Comparison of ENCODE assay signal across 16 cellular contexts in the genomic region with DNA sequence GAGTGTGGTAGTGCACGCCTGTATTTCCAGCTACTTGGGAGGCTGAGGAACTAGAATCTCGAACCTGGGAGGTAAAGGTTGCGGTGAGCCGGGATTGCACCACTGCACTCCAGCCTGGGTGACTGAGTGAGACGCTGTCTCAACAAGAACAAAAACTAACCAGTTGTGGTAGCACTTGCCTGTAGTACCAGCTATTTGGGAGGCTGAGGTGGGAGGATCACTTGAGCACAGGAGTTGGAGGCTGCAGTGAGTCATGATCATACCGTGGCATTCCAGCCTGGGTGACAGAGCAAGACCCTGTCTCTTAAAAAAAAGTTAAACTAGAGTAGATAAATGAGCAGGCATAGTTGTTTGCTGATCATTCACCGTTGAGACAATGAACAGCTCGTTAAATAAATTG. TPM values are rescaled to one million over a fixed set of nuclear protein-coding genes. Genes with fewer than 3 reads are reported as not detected.
A peak's percentile ranks its signal among the peaks of the same experiment; 100 is the strongest.
DNase-seq lines count a peak whose midpoint lies in the region; ATAC-seq, FAIRE-seq and TF ChIP-seq lines count a peak whose summit lies in the region.
"Had no signal": no experiment of that assay in that cellular context is flagged by ENCODE, and none has a peak within 500 bp of the region (broad histone marks: within the 10 kb centered on the region; RNA-seq: fewer than 3 reads in every experiment).

No MANE protein-coding gene starts in this region.

- H3K27ac ChIP-seq in OCI-LY7 (ENCODE audit: low read depth, low read length, poor library complexity, severe bottlenecking) (peak overlapping the region; percentile 97), K562 (ENCODE audit: extremely low read depth, low read depth, low read length) (no peak overlapping the region)

- H3K4me2 ChIP-seq in OCI-LY7 (ENCODE audit: low read length): peak overlapping the region; percentile 100
- H3K4me2 ChIP-seq in K562 (ENCODE audit: insufficient read depth, low read length): no peak overlapping the region

- CTCF ChIA-PET in Caco-2 (lab: Charles Lee): no interaction called here
- CTCF ChIA-PET in OCI-LY7 (lab: Charles Lee; ENCODE audit: unreplicated experiment): no interaction called here
- CTCF ChIA-PET in K562 (lab: Yijun Ruan, JAX; ENCODE audit: low intra/inter-chr PET ratio): no interaction called here

- no peak for TF ChIP-seq CTCF in Caco-2 (IDR thresholded peaks at IDR 0.05; ENCODE audit: insufficient read depth in 1 of 2, low read depth in 1 of 2, low read length in 1 of 2, severe bottlenecking in 1 of 2, unreplicated experiment in 1 of 2)
- no peak for TF ChIP-seq CTCF in OCI-LY7 (conservative IDR thresholded peaks at IDR 0.05; ENCODE audit: low read length)
- TF ChIP-seq CTCF in K562 (IDR thresholded peaks at IDR 0.05 in 2 of 3, conservative IDR thresholded peaks at IDR 0.05 in 1 of 3; ENCODE audit: insufficient read depth in 2 of 3, low read depth in 1 of 3, low read length in 3 of 3): no peak

- intact Hi-C loops in Caco-2 (cut with micrococcal nuclease; ENCODE audit: unreplicated experiment): no loop called here
- intact Hi-C loops in OCI-LY7 (cut with micrococcal nuclease; ENCODE audit: unreplicated experiment): no loop called here
- intact Hi-C loops in K562 (cut with micrococcal nuclease): no loop called here

- DNase-seq in Caco-2: no peak
- DNase-seq in OCI-LY7 (ENCODE audit: low spot score): no peak
- DNase-seq in K562 (ENCODE audit: extremely low read depth in 1 of 4, low spot score in 3 of 4): no peak
- no peak for DNase-seq in NCI-H1436 treated with DMSO at 0.1 percent for 48 hours (lab: John Stamatoyannopoulos, UW)
- DNase-seq in hypothalamus (lab: John Stamatoyannopoulos, UW): no peak
- DNase-seq in NCI-H2029 (lab: John Stamatoyannopoulos, UW): no peak
- DNase-seq: CD8-positive, alpha-beta T cell; COR-L47; DND-41; GF-D8 had no signal

- POLR2A ChIA-PET in Caco-2 (lab: Charles Lee): no interaction called here
- POLR2A ChIA-PET in OCI-LY7 (lab: Charles Lee): interaction anchor here (0.6 to 6.5 kb wide), 8 partner anchors 10 to 1214 kb away, joined by 3 to 65 read pairs (median 4); a partner anchor contains a TSS
- POLR2A ChIA-PET in K562 (lab: Yijun Ruan, JAX): interaction anchor here (0.8 kb wide), 1 partner anchor 27 kb away, joined by 3 read pairs; no protein-coding TSS in a partner anchor

- TF ChIP-seq POLR2A in K562 (conservative IDR thresholded peaks at IDR 0.05): no peak

- H3K36me3 ChIP-seq in Caco-2 (ENCODE audit: control insufficient read depth, insufficient read depth, low read length): no peaks in the 10 kb centered on the region
- H3K36me3 ChIP-seq in OCI-LY7 (ENCODE audit: insufficient read depth, low read length): peaks cover 39% of the 10 kb centered on the region
- H3K36me3 ChIP-seq in K562 (ENCODE audit: control insufficient read depth, insufficient read depth, low read length): peaks cover 14% of the 10 kb centered on the region; the same call in 2 of the 3 replicates

- H2AFZ ChIP-seq in OCI-LY7 (ENCODE audit: low read length) (no peak overlapping the region), K562 (ENCODE audit: low read depth, low read length) (no peak overlapping the region)

- no peaks in the 10 kb centered on the region for H3K9me2 ChIP-seq in OCI-LY7 (ENCODE audit: insufficient read depth, low read length)

- H3K27me3 ChIP-seq in Caco-2 (replicated peaks; ENCODE audit: control insufficient read depth, insufficient read depth, low read length) (no peaks in the 10 kb centered on the region), K562 (ENCODE audit: control insufficient read depth in 2 of 2, insufficient read depth in 2 of 2, low read length in 2 of 2) (no peaks in the 10 kb centered on the region)

- H3K9ac ChIP-seq in K562 (ENCODE audit: insufficient read depth in 1 of 2, low read depth in 2 of 2, low read length in 2 of 2): no peak overlapping the region

- H4K20me1 ChIP-seq in OCI-LY7 (ENCODE audit: insufficient read depth, low read length) (no peaks in the 10 kb centered on the region), K562 (replicated peaks; ENCODE audit: control insufficient read depth, insufficient read depth, low read length) (peaks cover 38% of the 10 kb centered on the region)

- no peak for TF ChIP-seq RAD21 in K562 (CRISPR knock-in tag; conservative IDR thresholded peaks at IDR 0.05 in 1 of 2, IDR thresholded peaks at IDR 0.05 in 1 of 2)

- BruUV-seq in Caco-2 (replicated peaks; lab: Mats Ljungman, UMichigan) (no TSS peak), OCI-LY7 (replicated peaks; lab: Mats Ljungman, UMichigan) (no TSS peak), K562 (replicated peaks; lab: Mats Ljungman, UMichigan) (no TSS peak)

- in situ Hi-C loops in K562 (cut with MboI): no loop called here

- no peak overlapping the region for H3K4me3 Mint-ChIP-seq in Caco-2 (ENCODE audit: unreplicated experiment)
- H3K4me3 Mint-ChIP-seq: B cell; CD14-positive monocyte; CD8-positive, alpha-beta T cell had no signal

- H3K4me3 ChIP-seq in Caco-2 (ENCODE audit: low read depth, low read length): no peak overlapping the region
- peak overlapping the region; percentile 24 for H3K4me3 ChIP-seq in OCI-LY7 (ENCODE audit: low read depth, low read length, poor library complexity, severe bottlenecking)
- H3K4me3 ChIP-seq in K562: no peak overlapping the region

- H3K4me1 Mint-ChIP-seq in Caco-2 (ENCODE audit: low read depth, unreplicated experiment): peaks cover 40% of the 10 kb centered on the region

- H3K9me1 ChIP-seq in K562 (ENCODE audit: control insufficient read depth, insufficient read depth, low read length): peaks cover 4% of the 10 kb centered on the region

- no peak for FAIRE-seq in K562 (lab: Jason Lieb, UNC)
- FAIRE-seq: A204.1 had no signal

- no peaks in the 10 kb centered on the region for H3K9me3 Mint-ChIP-seq in Caco-2 (ENCODE audit: unreplicated experiment)
- H3K9me3 Mint-ChIP-seq: CD14-positive monocyte; CD8-positive, alpha-beta T cell; IgD-negative memory B cell had no signal

- H3K79me2 ChIP-seq in OCI-LY7 (ENCODE audit: insufficient read depth, low read depth, low read length) (peaks cover 92% of the 10 kb centered on the region), K562 (ENCODE audit: control insufficient read depth, insufficient read depth, low read length) (peaks cover 97% of the 10 kb centered on the region)

- H3K9me3 ChIP-seq in Caco-2 (no peaks in the 10 kb centered on the region), OCI-LY7 (ENCODE audit: low read length) (peaks cover 4% of the 10 kb centered on the region; the same call in 1 of the 2 replicates), K562 (replicated peaks; ENCODE audit: control insufficient read depth, insufficient read depth, low read depth, low read length) (no peaks in the 10 kb centered on the region)

- H3K27me3 Mint-ChIP-seq in Caco-2 (ENCODE audit: insufficient read depth, unreplicated experiment): no peaks in the 10 kb centered on the region
- H3K27me3 Mint-ChIP-seq: B cell, IgD-negative memory B cell had no signal

- H3K4me1 ChIP-seq in Caco-2 (peaks cover 39% of the 10 kb centered on the region), OCI-LY7 (ENCODE audit: insufficient read depth, low read length, poor library complexity, severe bottlenecking) (peaks cover 100% of the 10 kb centered on the region), K562 (replicated peaks in 1 of 2; ENCODE audit: control insufficient read depth in 2 of 2, insufficient read depth in 2 of 2, low read length in 2 of 2) (peaks cover 46 to 51% of the 10 kb centered on the region in 2 experiments)

- H3K36me3 Mint-ChIP-seq in Caco-2 (ENCODE audit: insufficient read depth, unreplicated experiment): peaks cover 80% of the 10 kb centered on the region
- H3K36me3 Mint-ChIP-seq: IgD-negative memory B cell had no signal

- ATAC-seq in K562: no peak
- no peak for ATAC-seq in HG02798 (IDR thresholded peaks at IDR 0.05; ENCODE audit: poor library complexity, unreplicated experiment)
- ATAC-seq: CD8-positive, alpha-beta T cell; HCT116 had no signal

- peak overlapping the region; percentile 81 for H3K27ac Mint-ChIP-seq in Caco-2 (ENCODE audit: unreplicated experiment)
- H3K27ac Mint-ChIP-seq: B cell; CD8-positive, alpha-beta T cell; IgD-negative memory B cell had no signal

- no peak for TF ChIP-seq EP300 in K562 (IDR thresholded peaks at IDR 0.05; ENCODE audit: low read length)

- WGBS in K562 (ENCODE audit: insufficient coverage, low coverage, missing lambda C conversion rate): 89% methylated on average over 8 of the region's 8 CpGs

TF ChIP-seq in K562, 482 proteins besides CTCF, POLR2A, EP300 and RAD21:
- TF ChIP-seq, protein P1, sequence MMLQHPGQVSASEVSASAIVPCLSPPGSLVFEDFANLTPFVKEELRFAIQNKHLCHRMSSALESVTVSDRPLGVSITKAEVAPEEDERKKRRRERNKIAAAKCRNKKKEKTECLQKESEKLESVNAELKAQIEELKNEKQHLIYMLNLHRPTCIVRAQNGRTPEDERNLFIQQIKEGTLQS (IDR thresholded peaks at IDR 0.05): 0 out of 2 replicates have a peak, but pooled peaks have one; percentile 9
- TF ChIP-seq, protein P1 (CRISPR knock-in tag; conservative IDR thresholded peaks at IDR 0.05): no peak
- TF ChIP-seq SP1 (CRISPR knock-in tag; IDR thresholded peaks at IDR 0.05): no peak
TF ChIP-seq in K562: peak in this region for 1.

RNA-seq across cellular contexts. Expression of a gene that starts 48.9 kb away (rescaled TPM):
- total RNA-seq in Caco-2 (2022) (113 and 116 TPM in 2 replicates), OCI-LY7 (2022) (199 and 247 TPM in 2 replicates), K562 (2014; rRNA removed) (25.2 and 34.2 TPM in 2 replicates), K562 (2014; rRNA removed; fragmentation: Illumina TruSeq; extraction: Trizol) (33.0 and 41.3 TPM in 2 replicates), K562 (2015; rRNA removed; fragmentation: Illumina TruSeq; extraction: Trizol) (25.2 and 26.2 TPM in 2 replicates), K562 (2021) (52.9 and 55.3 TPM in 2 replicates)
- total RNA-seq in OCI-LY7 (2014; rRNA removed; shearing (Covaris generic)): 131 and 143 TPM in 2 replicates
- total RNA-seq in K562 (2011; cell fraction: chromatin; rRNA removed; ENCODE audit: low replicate concordance): 271 and 342 TPM in 2 replicates
- total RNA-seq in K562 (2011; cell fraction: nucleolus; rRNA removed): 121 and 144 TPM in 2 replicates
- 169 and 178 TPM in 2 replicates for total RNA-seq in K562 (2011; cell fraction: nucleoplasm; rRNA removed)
- polyA plus RNA-seq in K562 (2011; rRNA removed) (9.6 and 13.0 TPM in 2 replicates), K562 (2014; fragmentation: Illumina TruSeq; extraction: Trizol) (31.9 and 32.2 TPM in 2 replicates), K562 (2014; fragmentation: Nextera tagmentation; extraction: Ambion mirVana) (1 to 10 TPM; 3.6 to 6.7 TPM), K562 (2014; rRNA removed) (21.4 and 24.7 TPM in 2 replicates)
- 9.5 and 20.1 TPM in 2 replicates for polyA plus RNA-seq in K562 (2011; cell fraction: cytosol; rRNA removed)
- 8.9 and 14.8 TPM in 2 replicates for polyA plus RNA-seq in K562 (2011; cell fraction: nucleus; rRNA removed)
- polyA plus RNA-seq in K562 (2012): 27.5 and 61.2 TPM in 2 replicates
- polyA minus RNA-seq in K562 (2011; rRNA and poly(A)+ RNA removed): 33.4 and 37.2 TPM in 2 replicates
- polyA minus RNA-seq in K562 (2011; cell fraction: cytosol; rRNA and poly(A)+ RNA removed): 13.4 and 20.4 TPM in 2 replicates
- 30.6 and 60.0 TPM in 2 replicates for polyA minus RNA-seq in K562 (2011; cell fraction: nucleus; rRNA and poly(A)+ RNA removed)
